ENCODE assay signal across 14 cellular contexts in genomic region chr1:232912845-232913580, GRCh38. TPM values are rescaled to one million over a fixed set of nuclear protein-coding genes. Genes with fewer than 3 reads are reported as not detected.
DNase-seq lines count a peak whose midpoint lies in the region; TF ChIP-seq lines count a peak whose summit lies in the region.
"Had no signal": no experiment of that assay in that cellular context is flagged by ENCODE, and none has a peak within 500 bp of the region (broad histone marks: within the 10 kb centered on the region; RNA-seq: fewer than 3 reads in every experiment).

No MANE protein-coding gene starts in this region.

- intact Hi-C loops in esophagus squamous epithelium (cut with DNase I): no loop called here

- DNase-seq in LNCaP clone FGC (ENCODE audit: low read depth) (peak; percentile 13), M059J (ENCODE audit: low read depth) (peak; percentile 12), esophagus squamous epithelium (lab: John Stamatoyannopoulos, UW) (no peak), NCI-H748 (lab: John Stamatoyannopoulos, UW; ENCODE audit: unreplicated experiment) (no peak)
- no peak for DNase-seq in activated CD4-positive, CD25-positive, alpha-beta regulatory T cell (lab: John Stamatoyannopoulos, UW)
- DNase-seq: BE2C; CD4-positive, alpha-beta memory T cell; DMS153; DMS79 treated with DMSO at 0.1 percent for 48 hours; EL; GM23248 had no signal

- no peaks in the 10 kb centered on the region for H3K36me3 ChIP-seq in esophagus squamous epithelium
- H3K36me3 ChIP-seq in subcutaneous abdominal adipose tissue (ENCODE audit: control insufficient read depth in 5 of 5, insufficient read depth in 5 of 5, low read length in 5 of 5): no peaks in the 10 kb centered on the region
- H3K36me3 ChIP-seq: BE2C had no signal

- H3K9me3 ChIP-seq in esophagus squamous epithelium (no peaks in the 10 kb centered on the region), subcutaneous abdominal adipose tissue (ENCODE audit: control insufficient read depth in 5 of 5, low read length in 5 of 5) (no peaks in the 10 kb centered on the region)
- H3K9me3 ChIP-seq: A549, BE2C had no signal

- WGBS in esophagus squamous epithelium, 2 donors: 76 to 84% methylated on average over 3 of the region's 3 CpGs

- H3K4me3 ChIP-seq in LNCaP clone FGC (ENCODE audit: low read depth, low read length) (no peak overlapping the region), esophagus squamous epithelium (no peak overlapping the region), subcutaneous abdominal adipose tissue (ENCODE audit: low read depth in 1 of 5, low read length in 5 of 5) (no peak overlapping the region)
- H3K4me3 ChIP-seq: A549, GM23248 had no signal

- no peak for TF ChIP-seq CTCF in LNCaP clone FGC (IDR thresholded peaks at IDR 0.05; ENCODE audit: control insufficient read depth, extremely low read depth, insufficient read depth)
- no peak for TF ChIP-seq CTCF in esophagus squamous epithelium (IDR thresholded peaks at IDR 0.05)

- TF ChIP-seq POLR2A in esophagus squamous epithelium (IDR thresholded peaks at IDR 0.05): no peak

- H3K27me3 ChIP-seq in esophagus squamous epithelium (no peaks in the 10 kb centered on the region), subcutaneous abdominal adipose tissue (ENCODE audit: control insufficient read depth in 5 of 5, insufficient read depth in 4 of 5, low read length in 5 of 5) (no peaks in the 10 kb centered on the region)
- H3K27me3 ChIP-seq: BE2C had no signal

- H3K4me1 ChIP-seq in esophagus squamous epithelium (peaks cover 0 to 3% (median 0%) of the 10 kb centered on the region in 3 donors), subcutaneous abdominal adipose tissue (ENCODE audit: control insufficient read depth in 5 of 5, insufficient read depth in 5 of 5, low read length in 5 of 5) (peaks cover 0 to 9% (median 0%) of the 10 kb centered on the region in 5 donors)
- H3K4me1 ChIP-seq: A549, BE2C had no signal

- H3K27ac ChIP-seq in esophagus squamous epithelium: peak overlapping the region in 3 of 4 donors; percentile 10 to 22 (median 14)
- peak overlapping the region; percentile 45 for H3K27ac ChIP-seq in subcutaneous abdominal adipose tissue (ENCODE audit: low read depth, low read length)
- H3K27ac ChIP-seq: A549, C4-2B, GM23248 had no signal

- no peak overlapping the region for H3K9ac ChIP-seq in subcutaneous abdominal adipose tissue (ENCODE audit: low read length in 5 of 5)
- H3K9ac ChIP-seq: GM23248 had no signal

RNA-seq across cellular contexts. Expression of gene NTPCR, which starts 37.4 kb away (rescaled TPM):
- total RNA-seq in M059J (2014; rRNA removed; shearing (Covaris generic)): 67.2 and 92.3 TPM in 2 replicates
- 10 to 100 TPM; 19.9 to 35.8 (median 23.4) TPM for total RNA-seq in esophagus squamous epithelium

Comparison
In these comparisons a context has a peak if more than half of its experiments do, and no peak if none do; other contexts are left out.
1. DNase-seq: peak in LNCaP clone FGC (single experiment) and M059J (single experiment); none in esophagus squamous epithelium (single experiment), NCI-H748 (single experiment) and activated CD4-positive, CD25-positive, alpha-beta regulatory T cell (0 of 4).